ENCODE assay signal across 18 cellular contexts in genomic region chr11:362642-363442, GRCh38. TPM values are rescaled to one million over a fixed set of nuclear protein-coding genes. Genes with fewer than 3 reads are reported as not detected.
DNase-seq lines count a peak whose midpoint lies in the region; ATAC-seq and TF ChIP-seq lines count a peak whose summit lies in the region.
"Had no signal": no experiment of that assay in that cellular context is flagged by ENCODE, and none has a peak within 500 bp of the region (broad histone marks: within the 10 kb centered on the region; RNA-seq: fewer than 3 reads in every experiment).

No MANE protein-coding gene starts in this region.

- H2BK120ac ChIP-seq in neuronal stem cell (ENCODE audit: low read depth, low read length) = no peak overlapping the region

- H3K36me3 ChIP-seq in neuronal stem cell (replicated peaks in 1 of 2; ENCODE audit: control insufficient read depth in 2 of 2, insufficient read depth in 2 of 2, low read length in 2 of 2) = no peaks in the 10 kb centered on the region

- no peak overlapping the region for H3K9ac ChIP-seq in neuronal stem cell (ENCODE audit: low read depth, low read length, poor library complexity)
- H3K9ac ChIP-seq: GM23248 had no signal

- H3K18ac ChIP-seq in neuronal stem cell (ENCODE audit: low read length) = peak overlapping the region; percentile 60

- H3K27ac ChIP-seq in RWPE1 (peak overlapping the region; percentile 32), neuronal stem cell (replicated peaks; ENCODE audit: low read length) (no peak overlapping the region)
- H3K27ac ChIP-seq: 22Rv1, C4-2B, GM23248, PC-9 had no signal

- H2AFZ ChIP-seq in neuronal stem cell (ENCODE audit: low read length) = no peak overlapping the region
- H2AFZ ChIP-seq: GM23248, PC-9 had no signal

- no CpG with 5 or more reads among the region's 36 CpGs for WGBS in neuronal stem cell (ENCODE audit: extremely low coverage in 2 of 2, insufficient read length in 2 of 2, insufficient replicate concordance in 1 of 2), 2 donors

- H3K23ac ChIP-seq in neuronal stem cell (ENCODE audit: low read depth, low read length, poor library complexity) = peak overlapping the region; percentile 86

- POLR2A ChIA-PET in RWPE1 (lab: Yijun Ruan, JAX; ENCODE audit: low non-redundant PET) = interaction anchor here (0.6 to 0.9 kb wide), 2 partner anchors 36 to 82 kb away, joined by 6 to 8 read pairs; no protein-coding TSS in a partner anchor

- H4K91ac ChIP-seq in neuronal stem cell (ENCODE audit: low read depth, low read length, poor library complexity) = no peak overlapping the region

- H3K4me1 ChIP-seq in neuronal stem cell (ENCODE audit: control insufficient read depth in 2 of 2, insufficient read depth in 1 of 2, low read depth in 1 of 2, low read length in 2 of 2) = peaks cover 0 to 3% of the 10 kb centered on the region in 2 donors

- peak overlapping the region; percentile 31 for H4K8ac ChIP-seq in neuronal stem cell (ENCODE audit: low read depth, low read length)

- peak overlapping the region; percentile 90 for H2BK15ac ChIP-seq in neuronal stem cell (ENCODE audit: low read length)

- H3K4me2 ChIP-seq in neuronal stem cell (ENCODE audit: insufficient read depth, low read length, poor library complexity, severe bottlenecking) = no peak overlapping the region
- H3K4me2 ChIP-seq: PC-9 had no signal

- CTCF ChIA-PET in RWPE1 (lab: Yijun Ruan, JAX) = interaction anchor here (1.4 kb wide), 1 partner anchor 58 kb away, joined by 4 read pairs; no protein-coding TSS in a partner anchor

- H3K4ac ChIP-seq in neuronal stem cell (ENCODE audit: low read length) = no peak overlapping the region

- peak overlapping the region in 1 of 2 donors; percentile 16 for H3K4me3 ChIP-seq in neuronal stem cell (ENCODE audit: low read length in 2 of 2)
- H3K4me3 ChIP-seq: GM12878, GM23248, PC-9 had no signal

- peak overlapping the region; percentile 1 for H3K14ac ChIP-seq in neuronal stem cell (ENCODE audit: low read length)

- H2BK5ac ChIP-seq in neuronal stem cell (ENCODE audit: low read length) = peak overlapping the region; percentile 45

- DNase-seq in DMS 273 (lab: John Stamatoyannopoulos, UW; ENCODE audit: unreplicated experiment) (peak; percentile 56), DMS 273 treated with DMSO at 0.1 percent for 48 hours (lab: John Stamatoyannopoulos, UW) (no peak), AG08396 (ENCODE audit: low spot score) (peak; percentile 13), RWPE1 (ENCODE audit: low spot score) (no peak), neuronal stem cell (ENCODE audit: low spot score) (no peak), cerebellar cortex (ENCODE audit: low spot score) (no peak), T-helper 2 cell (no peak)
- DNase-seq: GM23248, MM.1S, NCI-H1105, NCI-H187 treated with DMSO at 0.1 percent for 48 hours, NCI-H446 treated with DMSO at 0.1 percent for 48 hours, NCI-H774, PC-9 had no signal

- peak overlapping the region; percentile 95 for H2AK5ac ChIP-seq in neuronal stem cell (ENCODE audit: low read depth, low read length)

- peak overlapping the region; percentile 32 for H2BK12ac ChIP-seq in neuronal stem cell (ENCODE audit: low read length)

- no peaks in the 10 kb centered on the region for H3K79me1 ChIP-seq in neuronal stem cell (ENCODE audit: low read depth, low read length)

- no peak for TF ChIP-seq CTCF in RWPE1 (conservative IDR thresholded peaks at IDR 0.05; ENCODE audit: low read depth)

- no peak for ATAC-seq in HG03280 (IDR thresholded peaks at IDR 0.05; ENCODE audit: unreplicated experiment)
- ATAC-seq: GM12878 had no signal

- peaks cover 18 to 19% of the 10 kb centered on the region in 2 donors for H3K9me3 ChIP-seq in neuronal stem cell (replicated peaks in 1 of 2; ENCODE audit: control insufficient read depth in 2 of 2, insufficient read depth in 1 of 2, low read depth in 1 of 2, low read length in 2 of 2)

- H3K27me3 ChIP-seq in neuronal stem cell (ENCODE audit: control insufficient read depth in 3 of 3, insufficient read depth in 3 of 3, low read depth in 1 of 3, low read length in 3 of 3) = no peaks in the 10 kb centered on the region

RNA-seq across cellular contexts. Expression of gene B4GALNT4, which starts 6.5 kb away (rescaled TPM):
- 87.0 TPM for polyA plus RNA-seq in neuronal stem cell (2013, experiment 1 of 2)
- 87.3 TPM for polyA plus RNA-seq in neuronal stem cell (2013, experiment 2 of 2)

RNA-seq across cellular contexts. Expression of gene PKP3, which starts 31.2 kb away (rescaled TPM):
- polyA plus RNA-seq in neuronal stem cell (2013, experiment 1 of 2) = 0.40 TPM
- 0.40 TPM for polyA plus RNA-seq in neuronal stem cell (2013, experiment 2 of 2)

RNA-seq across cellular contexts. Expression of gene IFITM3, which starts 42.2 kb away (rescaled TPM):
- 629 TPM for polyA plus RNA-seq in neuronal stem cell (2013, experiment 1 of 2)
- polyA plus RNA-seq in neuronal stem cell (2013, experiment 2 of 2) = 604 TPM

RNA-seq across cellular contexts. Expression of gene IFITM1, which starts 49.0 kb away (rescaled TPM):
- polyA plus RNA-seq in neuronal stem cell (2013, experiment 1 of 2) = 171 TPM
- 162 TPM for polyA plus RNA-seq in neuronal stem cell (2013, experiment 2 of 2)

RNA-seq across cellular contexts. Expression of gene SIGIRR, which starts 52.0 kb away (rescaled TPM):
- polyA plus RNA-seq in neuronal stem cell (2013, experiment 1 of 2) = 15.1 TPM
- 13.4 TPM for polyA plus RNA-seq in neuronal stem cell (2013, experiment 2 of 2)

Comparison
In these comparisons a context has a peak if more than half of its experiments do, and no peak if none do; other contexts are left out.
1. DNase-seq: peak in DMS 273 (single experiment) and AG08396 (single experiment); none in DMS 273 treated with DMSO at 0.1 percent for 48 hours (single experiment), RWPE1 (single experiment), neuronal stem cell (single experiment), cerebellar cortex (single experiment) and T-helper 2 cell (0 of 5).